Comparison of ENCODE assay signal across 8 cellular contexts in genomic region chr17:47894498-47895253, GRCh38. TPM values are rescaled to one million over a fixed set of nuclear protein-coding genes. Genes with fewer than 3 reads are reported as not detected.
DNase-seq lines count a peak whose midpoint lies in the region; ATAC-seq and TF ChIP-seq lines count a peak whose summit lies in the region.

No MANE protein-coding gene starts in this region.

- intact Hi-C loops in activated B cell treated with CpG ODN at 0.5 μM for 24 hours (cut with micrococcal nuclease) = loop anchor here (1.0 to 10.0 kb wide), 8 partner anchors 53 to 640 kb away; partner anchors contain the start of genes ITGB3, LRRC46, MRPL10 and NFE2L1

- no peak for TF ChIP-seq EP300 in gastroesophageal sphincter (IDR thresholded peaks at IDR 0.05)

- TF ChIP-seq CTCF in activated B cell treated with CpG ODN at 0.5 μM for 24 hours (IDR thresholded peaks at IDR 0.05) (no peak), gastroesophageal sphincter (IDR thresholded peaks at IDR 0.05) (no peak)

- ATAC-seq in activated B cell treated with CpG ODN at 0.5 μM for 24 hours (ENCODE audit: low read depth) = no peak
- ATAC-seq in gastroesophageal sphincter = no peak

- H3K4me1 ChIP-seq in HAP-1 (no peaks in the 10 kb centered on the region), gastroesophageal sphincter (peaks cover 3 to 47% (median 14%) of the 10 kb centered on the region in 3 donors), skeletal muscle satellite cell (ENCODE audit: control insufficient read depth, insufficient read depth, low read length) (peaks cover 16% of the 10 kb centered on the region)

- DNase-seq in HAP-1 (ENCODE audit: low spot score in 2 of 2) = no peak
- no peak for DNase-seq in activated B cell treated with CpG ODN at 0.5 μM for 24 hours
- DNase-seq in DMS 273 treated with DMSO at 0.1 percent for 48 hours (lab: John Stamatoyannopoulos, UW) = no peak
- no peak for DNase-seq in inferior parietal cortex (ENCODE audit: extremely low spot score)
- DNase-seq in iPS-NIHi7 (ENCODE audit: extremely low spot score) = no peak
- DNase-seq in SHP77 (lab: John Stamatoyannopoulos, UW) = no peak

- WGBS in gastroesophageal sphincter (ENCODE audit: low coverage in 1 of 2), 2 donors = 33 to 45% methylated on average over 9 to 10 of the region's 10 CpGs

- peaks cover 49% of the 10 kb centered on the region for H3K4me1 Mint-ChIP-seq in activated B cell treated with CpG ODN at 0.5 μM for 24 hours

- H3K4me3 Mint-ChIP-seq in activated B cell treated with CpG ODN at 0.5 μM for 24 hours = peak overlapping the region; percentile 98

- H3K27me3 ChIP-seq in HAP-1 (ENCODE audit: low read depth) = no peaks in the 10 kb centered on the region
- H3K27me3 ChIP-seq in gastroesophageal sphincter = no peaks in the 10 kb centered on the region
- H3K27me3 ChIP-seq in skeletal muscle satellite cell (ENCODE audit: control insufficient read depth, insufficient read depth, low read length) = no peaks in the 10 kb centered on the region

- H3K9me3 Mint-ChIP-seq in activated B cell treated with CpG ODN at 0.5 μM for 24 hours = no peaks in the 10 kb centered on the region

- H3K27me3 Mint-ChIP-seq in activated B cell treated with CpG ODN at 0.5 μM for 24 hours = no peaks in the 10 kb centered on the region

- no peak for TF ChIP-seq POLR2A in gastroesophageal sphincter (IDR thresholded peaks at IDR 0.05)

- H3K36me3 Mint-ChIP-seq in activated B cell treated with CpG ODN at 0.5 μM for 24 hours (ENCODE audit: low read depth) = peaks cover 22% of the 10 kb centered on the region

- in situ Hi-C loops in HAP-1 (cut with MboI; ENCODE audit: low sequenced_read_pairs) = loop anchor here (5.0 to 10.0 kb wide), 2 partner anchors 52 to 120 kb away; partner anchors contain the start of gene SCRN2

- CTCF ChIA-PET in activated B cell treated with CpG ODN at 0.5 μM for 24 hours (lab: Charles Lee) = interaction anchor here (0.6 to 10.7 kb wide), 3 partner anchors 52 to 965 kb away, joined by 3 to 207 read pairs (median 6); partner anchors contain the start of genes CDK5RAP3 and SCRN2

- peak overlapping the region; percentile 87 to 99 (median 97) for H3K27ac ChIP-seq in gastroesophageal sphincter

- H3K9ac ChIP-seq in skeletal muscle satellite cell (ENCODE audit: low read depth, low read length) = peak overlapping the region; percentile 95

- H3K9me3 ChIP-seq in HAP-1 = no peaks in the 10 kb centered on the region
- no peaks in the 10 kb centered on the region for H3K9me3 ChIP-seq in gastroesophageal sphincter
- no peaks in the 10 kb centered on the region for H3K9me3 ChIP-seq in skeletal muscle satellite cell (replicated peaks; ENCODE audit: low read length)

- H3K4me3 ChIP-seq in HAP-1 (peak overlapping the region; percentile 59), gastroesophageal sphincter (peak overlapping the region; percentile 84 to 86), skeletal muscle satellite cell (ENCODE audit: low read length) (peak overlapping the region; percentile 77)

- POLR2A ChIA-PET in activated B cell treated with CpG ODN at 0.5 μM for 24 hours (lab: Charles Lee) = interaction anchor here (0.6 to 2.9 kb wide), 29 partner anchors 11 to 1783 kb away, joined by 3 to 51 read pairs (median 8); partner anchors contain the start of genes CDK5RAP3, EFCAB13, KPNB1 and LRRC46

- peak overlapping the region; percentile 99 for H3K27ac Mint-ChIP-seq in activated B cell treated with CpG ODN at 0.5 μM for 24 hours

- H3K4me2 ChIP-seq in skeletal muscle satellite cell (ENCODE audit: low read length) = peak overlapping the region; percentile 91

- H3K36me3 ChIP-seq in HAP-1 (replicated peaks) (no peaks in the 10 kb centered on the region; the same call in 1 of the 2 replicates), gastroesophageal sphincter (peaks cover 0 to 3% of the 10 kb centered on the region in 2 donors), skeletal muscle satellite cell (ENCODE audit: insufficient read depth, low read length) (no peaks in the 10 kb centered on the region)

RNA-seq across cellular contexts. Expression of gene SP2, which starts 1.4 kb away (rescaled TPM):
- total RNA-seq in activated B cell treated with CpG ODN at 0.5 μM for 24 hours (26.5 and 28.5 TPM in 2 replicates), gastroesophageal sphincter (10 to 100 TPM in 2 of 4 donors, 1 to 10 TPM in 2; 3.4 to 16.2 (median 10.0) TPM)
- 1.5 and 2.2 TPM in 2 replicates for total RNA-seq in skeletal muscle satellite cell (2012; rRNA removed)

RNA-seq across cellular contexts. Expression of gene SP6, which starts 43.7 kb away (rescaled TPM):
- total RNA-seq in activated B cell treated with CpG ODN at 0.5 μM for 24 hours (0.09 TPM in 1 of 2 replicates, not detected in the other), gastroesophageal sphincter (under 1 TPM; 0.12 to 0.31 (median 0.14) TPM)
- total RNA-seq in skeletal muscle satellite cell (2012; rRNA removed) = under 0.01 TPM in 1 of 2 replicates, not detected in the other

RNA-seq across cellular contexts. Expression of gene PNPO, which starts 46.7 kb away (rescaled TPM):
- total RNA-seq in activated B cell treated with CpG ODN at 0.5 μM for 24 hours = 25.1 and 26.5 TPM in 2 replicates
- 10 to 100 TPM; 20.3 to 43.9 (median 21.9) TPM for total RNA-seq in gastroesophageal sphincter
- total RNA-seq in skeletal muscle satellite cell (2012; rRNA removed) = 41.6 and 44.1 TPM in 2 replicates

RNA-seq across cellular contexts. Expression of gene SCRN2, which starts 53.6 kb away (rescaled TPM):
- total RNA-seq in activated B cell treated with CpG ODN at 0.5 μM for 24 hours (32.1 and 36.3 TPM in 2 replicates), gastroesophageal sphincter (10 to 100 TPM; 17.4 to 28.9 (median 21.8) TPM)
- 19.4 and 35.0 TPM in 2 replicates for total RNA-seq in skeletal muscle satellite cell (2012; rRNA removed)
